Comparison of ENCODE assay signal across 12 cellular contexts in the genomic region with DNA sequence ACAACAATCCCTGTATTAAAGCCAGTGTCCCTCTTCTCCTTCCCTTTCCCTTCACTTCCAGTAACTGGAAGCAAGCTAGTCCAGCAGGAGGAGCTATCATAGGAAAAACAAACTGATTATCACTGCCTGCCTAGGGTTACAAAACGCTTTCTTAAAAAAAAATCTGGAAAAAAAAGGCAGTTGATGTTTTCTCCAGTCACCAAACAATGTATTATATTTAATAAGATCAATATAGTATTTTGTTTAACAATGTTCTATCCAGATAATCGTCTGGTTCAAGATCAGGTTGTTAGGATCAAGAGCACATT.
DNase-seq lines count a peak whose midpoint lies in the region; ATAC-seq, FAIRE-seq and TF ChIP-seq lines count a peak whose summit lies in the region.
"Had no signal": no experiment of that assay in that cellular context is flagged by ENCODE, and none has a peak within 500 bp of the region (broad histone marks: within the 10 kb centered on the region; RNA-seq: fewer than 3 reads in every experiment).

No MANE protein-coding gene starts in this region.

- H3K79me2 ChIP-seq in keratinocyte (ENCODE audit: control insufficient read depth, insufficient read depth, low read length): no peaks in the 10 kb centered on the region

- H3K9me3 ChIP-seq in body of pancreas (no peaks in the 10 kb centered on the region), keratinocyte (ENCODE audit: control insufficient read depth, low read depth, low read length) (no peaks in the 10 kb centered on the region), tibial artery (no peaks in the 10 kb centered on the region)

- no peak overlapping the region for H3K4me3 ChIP-seq in body of pancreas
- no peak overlapping the region for H3K4me3 ChIP-seq in keratinocyte (ENCODE audit: control insufficient read depth in 2 of 3, extremely low read depth in 1 of 3, insufficient read depth in 2 of 3, low read depth in 1 of 3, low read length in 3 of 3)
- H3K4me3 ChIP-seq in tibial artery: no peak overlapping the region
- H3K4me3 ChIP-seq: K562 had no signal

- intact Hi-C loops in body of pancreas (cut with DNase I) (no loop called here), tibial artery (cut with DNase I; ENCODE audit: low total_unique reads) (loop anchor here (10.0 kb wide), 1 partner anchor 126 kb away; no protein-coding TSS in a partner anchor)
- intact Hi-C loops in activated CD4-positive, alpha-beta T cell treated with anti-CD3 and anti-CD28 coated beads, Interleukin-2, amount 10 ng/mL, durations not matched to agents 24 days and 14 days (cut with micrococcal nuclease): no loop called here

- TF ChIP-seq CTCF in body of pancreas (IDR thresholded peaks at IDR 0.05): peak in 6 of 7 experiments; percentile 23 to 46 (median 38)
- peak; percentile 40 to 51 (median 41) for TF ChIP-seq CTCF in keratinocyte (optimal IDR thresholded peaks at IDR 0.05 in 1 of 3, IDR thresholded peaks at IDR 0.05 in 1 of 3, conservative IDR thresholded peaks at IDR 0.05 in 1 of 3; ENCODE audit: extremely low read depth in 1 of 3, insufficient read depth in 2 of 3, low read length in 3 of 3)
- TF ChIP-seq CTCF in tibial artery (IDR thresholded peaks at IDR 0.05): peak; percentile 37 to 38

- H3K27ac Mint-ChIP-seq in activated CD4-positive, alpha-beta T cell treated with anti-CD3 and anti-CD28 coated beads, Interleukin-2, amount 10 ng/mL, durations not matched to agents 24 days and 14 days: no peak overlapping the region

- no peak for FAIRE-seq in keratinocyte (lab: Jason Lieb, UNC)

- no peaks in the 10 kb centered on the region for H3K9me3 Mint-ChIP-seq in activated CD4-positive, alpha-beta T cell treated with anti-CD3 and anti-CD28 coated beads, Interleukin-2, amount 10 ng/mL, durations not matched to agents 24 days and 14 days

- no peak overlapping the region for H2AFZ ChIP-seq in keratinocyte (ENCODE audit: control insufficient read depth, low read length)

- H3K36me3 ChIP-seq in body of pancreas (replicated peaks in 1 of 2; ENCODE audit: insufficient read depth in 1 of 2, low read depth in 2 of 2): no peaks in the 10 kb centered on the region
- H3K36me3 ChIP-seq in keratinocyte (ENCODE audit: control insufficient read depth in 2 of 2, extremely low read depth in 1 of 2, insufficient read depth in 2 of 2, low read length in 2 of 2): peaks cover 21 to 41% of the 10 kb centered on the region in 2 experiments
- peaks cover 26 to 54% (median 47%) of the 10 kb centered on the region in 3 donors for H3K36me3 ChIP-seq in tibial artery

- DNase-seq in NCI-H1105 treated with DMSO at 0.1 percent for 48 hours (lab: John Stamatoyannopoulos, UW) (peak; percentile 1), NCI-H1105 (lab: John Stamatoyannopoulos, UW) (no peak), body of pancreas (no peak), keratinocyte (ENCODE audit: low read depth, low spot score) (no peak), tibial artery (no peak), NCI-H2107 treated with DMSO at 0.1 percent for 48 hours (lab: John Stamatoyannopoulos, UW; ENCODE audit: unreplicated experiment) (no peak)
- DNase-seq in activated CD4-positive, alpha-beta T cell treated with anti-CD3 and anti-CD28 coated beads, Interleukin-2, amount 10 ng/mL, durations not matched to agents 24 days and 14 days: no peak
- DNase-seq: activated CD4-positive, alpha-beta T cell treated with anti-CD3 and anti-CD28 coated beads for 36 hours; AML-193; stimulated activated CD4-positive, alpha-beta T cell treated with anti-CD3 and anti-CD28 coated beads, Interleukin-4, amount 100 ng/mL, for 24 hours had no signal

- dilution Hi-C loops in keratinocyte (cut with MboI; ENCODE audit: extremely low pct_ligation_motif_present, low sequenced_read_pairs): no loop called here

- H3K27ac ChIP-seq in body of pancreas (peak overlapping the region in 2 of 4 donors; percentile 21 to 26), keratinocyte (ENCODE audit: control insufficient read depth, insufficient read depth, low read length) (peak overlapping the region; percentile 65), tibial artery (peak overlapping the region in 1 of 2 donors; percentile 39)

- H3K4me1 Mint-ChIP-seq in activated CD4-positive, alpha-beta T cell treated with anti-CD3 and anti-CD28 coated beads, Interleukin-2, amount 10 ng/mL, durations not matched to agents 24 days and 14 days: peaks cover 20% of the 10 kb centered on the region

- peaks cover 62% of the 10 kb centered on the region for H3K36me3 Mint-ChIP-seq in activated CD4-positive, alpha-beta T cell treated with anti-CD3 and anti-CD28 coated beads, Interleukin-2, amount 10 ng/mL, durations not matched to agents 24 days and 14 days (ENCODE audit: low read depth)

- no peaks in the 10 kb centered on the region for H3K27me3 Mint-ChIP-seq in activated CD4-positive, alpha-beta T cell treated with anti-CD3 and anti-CD28 coated beads, Interleukin-2, amount 10 ng/mL, durations not matched to agents 24 days and 14 days
- H3K27me3 Mint-ChIP-seq: activated CD4-positive, alpha-beta T cell treated with anti-CD3 and anti-CD28 coated beads for 36 hours had no signal

- H4K20me1 ChIP-seq in keratinocyte (ENCODE audit: control insufficient read depth, extremely low read depth, insufficient read depth, low read length): no peaks in the 10 kb centered on the region

- no peak overlapping the region for H3K9ac ChIP-seq in keratinocyte (ENCODE audit: control insufficient read depth, extremely low read depth, insufficient read depth, low read length)

- no peak overlapping the region for H3K4me2 ChIP-seq in keratinocyte (ENCODE audit: control insufficient read depth, extremely low read depth, insufficient read depth, low read depth, low read length)

- no peaks in the 10 kb centered on the region for H3K9me1 ChIP-seq in keratinocyte (ENCODE audit: control insufficient read depth, extremely low read depth, insufficient read depth, low read length)

- H3K4me1 ChIP-seq in body of pancreas (peaks cover 31% of the 10 kb centered on the region), keratinocyte (ENCODE audit: control insufficient read depth, extremely low read depth, insufficient read depth, low read length) (peaks cover 34% of the 10 kb centered on the region), tibial artery (peaks cover 0 to 18% (median 0%) of the 10 kb centered on the region in 4 donors)

- no peaks in the 10 kb centered on the region for H3K27me3 ChIP-seq in body of pancreas
- H3K27me3 ChIP-seq in keratinocyte (ENCODE audit: control insufficient read depth, extremely low read depth, insufficient read depth, low read length): no peaks in the 10 kb centered on the region
- H3K27me3 ChIP-seq in tibial artery: no peaks in the 10 kb centered on the region

- 8 to 11% methylated on average over 2 of the region's 2 CpGs for WGBS in body of pancreas, 2 donors

- peak; percentile 45 for ATAC-seq in body of pancreas
- no peak for ATAC-seq in HG02610 (IDR thresholded peaks at IDR 0.05; ENCODE audit: unreplicated experiment)

- no peak overlapping the region for H3K4me3 Mint-ChIP-seq in activated CD4-positive, alpha-beta T cell treated with anti-CD3 and anti-CD28 coated beads, Interleukin-2, amount 10 ng/mL, durations not matched to agents 24 days and 14 days
- H3K4me3 Mint-ChIP-seq: activated CD4-positive, alpha-beta T cell treated with anti-CD3 and anti-CD28 coated beads for 36 hours had no signal

- no peak for TF ChIP-seq POLR2A in body of pancreas (IDR thresholded peaks at IDR 0.05)
